In the genomic region with DNA sequence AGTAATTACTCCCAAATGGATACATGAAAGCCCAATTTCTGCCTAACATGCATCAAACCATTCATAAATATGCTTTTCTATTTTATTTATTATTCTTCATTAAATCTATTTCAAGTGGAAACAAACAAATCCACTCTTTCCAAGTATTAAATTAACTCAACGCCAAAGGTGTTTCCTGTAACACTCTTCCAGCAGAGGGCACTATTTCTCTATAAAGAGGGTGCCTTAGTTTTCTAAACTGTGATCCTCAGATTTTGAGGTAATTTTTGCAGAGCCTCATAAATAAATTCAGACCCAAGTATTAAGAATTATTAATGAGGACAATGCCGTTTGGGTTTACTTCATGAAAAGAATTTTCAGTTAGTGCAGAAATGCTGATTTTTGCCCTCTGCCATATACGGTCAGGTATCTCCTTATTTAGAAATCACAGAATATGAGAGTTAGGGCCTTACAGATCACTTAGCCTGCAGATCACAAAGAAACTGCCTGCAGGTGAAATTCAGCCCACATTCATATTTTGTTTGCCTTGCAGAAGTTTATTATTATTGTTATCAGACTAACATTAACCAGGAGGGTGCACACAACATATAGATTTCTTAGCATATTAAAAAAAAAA, we compare ENCODE assay signal across 8 cellular contexts. TPM values are rescaled to one million over a fixed set of nuclear protein-coding genes. Genes with fewer than 3 reads are reported as not detected.
DNase-seq lines count a peak whose midpoint lies in the region; ATAC-seq and TF ChIP-seq lines count a peak whose summit lies in the region.

No MANE protein-coding gene starts in this region.

- WGBS in heart right ventricle, 2 donors, result 25 to 27% methylated on average over 3 of the region's 3 CpGs

- H3K27ac Mint-ChIP-seq in CD14-positive monocyte (no peak overlapping the region), GM23338 (no peak overlapping the region)
- H3K27ac Mint-ChIP-seq in activated CD8-positive, alpha-beta T cell treated with anti-CD3 and anti-CD28 coated beads, Interleukin-2, amount 10 ng/mL, durations not matched to agents 7 days and 5 days, result no peak overlapping the region

- CTCF ChIA-PET in activated CD8-positive, alpha-beta T cell treated with anti-CD3 and anti-CD28 coated beads, Interleukin-2, amount 10 ng/mL, durations not matched to agents 7 days and 5 days (lab: Charles Lee), result interaction anchor here (1.0 to 4.1 kb wide), 4 partner anchors 33 to 959 kb away, joined by 3 to 25 read pairs (median 6); no protein-coding TSS in a partner anchor

- H2AFZ ChIP-seq in GM23338, result no peak overlapping the region

- TF ChIP-seq CTCF in CD14-positive monocyte (IDR thresholded peaks at IDR 0.05) (peak; percentile 92), GM23338 (conservative IDR thresholded peaks at IDR 0.05; ENCODE audit: low read depth in 2 of 2) (peak; percentile 80 to 99), heart right ventricle (IDR thresholded peaks at IDR 0.05) (peak; percentile 73 to 95 (median 86)), gastrocnemius medialis (IDR thresholded peaks at IDR 0.05 in 4 of 5, conservative IDR thresholded peaks at IDR 0.05 in 1 of 5) (peak; percentile 78 to 95 (median 83))

- H3K4me2 ChIP-seq in GM23338, result no peak overlapping the region

- H3F3A ChIP-seq in GM23338 (replicated peaks; ENCODE audit: low read depth), result no peaks in the 10 kb centered on the region

- DNase-seq in CD14-positive monocyte (ENCODE audit: low spot score) (no peak), GM23338 (ENCODE audit: low spot score) (peak; percentile 91), NCI-H2227 treated with DMSO at 0.1 percent for 48 hours (lab: John Stamatoyannopoulos, UW) (peak; percentile 66), heart right ventricle (peak in 1 of 2 donors; percentile 52), gastrocnemius medialis (no peak)
- peak; percentile 53 for DNase-seq in activated CD8-positive, alpha-beta T cell treated with anti-CD3 and anti-CD28 coated beads, Interleukin-2, amount 10 ng/mL, durations not matched to agents 7 days and 5 days
- DNase-seq in activated CD4-positive, alpha-beta T cell treated with anti-CD3 and anti-CD28 coated beads for 1 hour, result no peak

- POLR2A ChIA-PET in activated CD8-positive, alpha-beta T cell treated with anti-CD3 and anti-CD28 coated beads, Interleukin-2, amount 10 ng/mL, durations not matched to agents 7 days and 5 days (lab: Charles Lee), result interaction anchor here (0.5 kb wide), 1 partner anchor 1075 kb away, joined by 3 read pairs; no protein-coding TSS in a partner anchor

- H3K4me1 ChIP-seq in GM23338 (ENCODE audit: insufficient read depth) (no peaks in the 10 kb centered on the region), heart right ventricle (peaks cover 0 to 24% (median 3%) of the 10 kb centered on the region in 9 donors), gastrocnemius medialis (peaks cover 6% of the 10 kb centered on the region in 2 donors)

- in situ Hi-C loops in gastrocnemius medialis (cut with MboI; ENCODE audit: low sequenced_read_pairs in 4 of 4), result loop anchor here (5.0 to 25.0 kb wide), 3 partner anchors 1015 to 1197 kb away; partner anchors contain the start of gene CYP2J2 (in 1 of the 4)

- no peak overlapping the region for H3K4me3 Mint-ChIP-seq in CD14-positive monocyte
- no peak overlapping the region for H3K4me3 Mint-ChIP-seq in GM23338
- no peak overlapping the region for H3K4me3 Mint-ChIP-seq in activated CD8-positive, alpha-beta T cell treated with anti-CD3 and anti-CD28 coated beads, Interleukin-2, amount 10 ng/mL, durations not matched to agents 7 days and 5 days

- no peaks in the 10 kb centered on the region for H3K9me3 ChIP-seq in heart right ventricle
- H3K9me3 ChIP-seq in gastrocnemius medialis, result no peaks in the 10 kb centered on the region

- H3K27me3 Mint-ChIP-seq in CD14-positive monocyte (ENCODE audit: low read depth in 3 of 3) (peaks cover 2 to 3% (median 2%) of the 10 kb centered on the region in 3 donors), GM23338 (ENCODE audit: insufficient read depth, low read depth, poor library complexity) (no peaks in the 10 kb centered on the region)
- peaks cover 8% of the 10 kb centered on the region for H3K27me3 Mint-ChIP-seq in activated CD8-positive, alpha-beta T cell treated with anti-CD3 and anti-CD28 coated beads, Interleukin-2, amount 10 ng/mL, durations not matched to agents 7 days and 5 days (ENCODE audit: low read depth)

- H3K27me3 ChIP-seq in GM23338 (ENCODE audit: insufficient read depth) (no peaks in the 10 kb centered on the region), heart right ventricle (no peaks in the 10 kb centered on the region), gastrocnemius medialis (no peaks in the 10 kb centered on the region)

- intact Hi-C loops in CD14-positive monocyte (cut with micrococcal nuclease) (loop anchor here (5.0 to 10.0 kb wide), 6 partner anchors 37 to 1017 kb away; partner anchors contain the start of gene JUN (in 1 of the 2)), heart right ventricle (cut with DNase I) (loop anchor here (1.0 to 10.0 kb wide), 14 partner anchors 27 to 1205 kb away; partner anchors contain the start of gene FGGY (in 1 of the 10)), gastrocnemius medialis (cut with DNase I; ENCODE audit: low total_unique reads) (loop anchor here (1.0 kb wide), 3 partner anchors 29 to 1019 kb away; no protein-coding TSS in a partner anchor)

- no peak overlapping the region for H3K27ac ChIP-seq in GM23338 (ENCODE audit: low read depth)
- H3K27ac ChIP-seq in heart right ventricle, result no peak overlapping the region
- no peak overlapping the region for H3K27ac ChIP-seq in gastrocnemius medialis

- TF ChIP-seq POLR2A in gastrocnemius medialis (IDR thresholded peaks at IDR 0.05), result no peak

- ATAC-seq in GM23338 (peak; percentile 54), heart right ventricle (peak in 6 of 8 donors; percentile 49 to 76 (median 64)), gastrocnemius medialis (peak in 1 of 2 donors; percentile 79), HG03565 (IDR thresholded peaks at IDR 0.05; ENCODE audit: unreplicated experiment) (no peak)
- peak; percentile 55 for ATAC-seq in activated CD8-positive, alpha-beta T cell treated with anti-CD3 and anti-CD28 coated beads, Interleukin-2, amount 10 ng/mL, durations not matched to agents 7 days and 5 days

- no peaks in the 10 kb centered on the region; the same call in 1 of the 2 replicates for H3K36me3 ChIP-seq in GM23338 (ENCODE audit: insufficient read depth)
- no peaks in the 10 kb centered on the region for H3K36me3 ChIP-seq in heart right ventricle
- no peaks in the 10 kb centered on the region for H3K36me3 ChIP-seq in gastrocnemius medialis

- H3K9me3 Mint-ChIP-seq in CD14-positive monocyte (peaks cover 0 to 5% (median 2%) of the 10 kb centered on the region in 7 donors), GM23338 (peaks cover 3% of the 10 kb centered on the region; the same call in 2 of the 3 replicates)
- H3K9me3 Mint-ChIP-seq in activated CD8-positive, alpha-beta T cell treated with anti-CD3 and anti-CD28 coated beads, Interleukin-2, amount 10 ng/mL, durations not matched to agents 7 days and 5 days (ENCODE audit: insufficient read depth), result no peaks in the 10 kb centered on the region

- no peak overlapping the region for H3K4me3 ChIP-seq in GM23338
- H3K4me3 ChIP-seq in heart right ventricle, result no peak overlapping the region
- H3K4me3 ChIP-seq in gastrocnemius medialis, result no peak overlapping the region

- no peaks in the 10 kb centered on the region for H3K9me2 ChIP-seq in GM23338 (ENCODE audit: insufficient read depth)

- no peaks in the 10 kb centered on the region for H3K79me2 ChIP-seq in GM23338 (replicated peaks; ENCODE audit: insufficient read depth)

- H3K4me1 Mint-ChIP-seq in CD14-positive monocyte, result peaks cover 24% of the 10 kb centered on the region
- H3K4me1 Mint-ChIP-seq in GM23338, result 0 out of 3 replicates have a peak, but pooled peaks cover 3% of the 10 kb centered on the region
- peaks cover 14% of the 10 kb centered on the region for H3K4me1 Mint-ChIP-seq in activated CD8-positive, alpha-beta T cell treated with anti-CD3 and anti-CD28 coated beads, Interleukin-2, amount 10 ng/mL, durations not matched to agents 7 days and 5 days (ENCODE audit: low read depth)

- H3K36me3 Mint-ChIP-seq in CD14-positive monocyte (no peaks in the 10 kb centered on the region), GM23338 (ENCODE audit: low read depth) (no peaks in the 10 kb centered on the region)
- H3K36me3 Mint-ChIP-seq in activated CD8-positive, alpha-beta T cell treated with anti-CD3 and anti-CD28 coated beads, Interleukin-2, amount 10 ng/mL, durations not matched to agents 7 days and 5 days (ENCODE audit: low read depth), result no peaks in the 10 kb centered on the region

- no peaks in the 10 kb centered on the region for H4K20me1 ChIP-seq in GM23338 (replicated peaks; ENCODE audit: insufficient read depth)

RNA-seq across cellular contexts. Expression of gene MYSM1, which starts 40.1 kb away (rescaled TPM):
- 1 to 10 TPM; 6.7 to 8.0 TPM for polyA plus RNA-seq in CD14-positive monocyte
- total RNA-seq in GM23338 (2014; rRNA removed; shearing (Covaris generic)), result 109 and 126 TPM in 2 replicates
- polyA plus RNA-seq in GM23338 (2016; fragmentation: Nextera tagmentation; extraction: Ambion mirVana), result 66.0 and 70.3 TPM in 2 replicates
- total RNA-seq in activated CD8-positive, alpha-beta T cell treated with anti-CD3 and anti-CD28 coated beads, Interleukin-2, amount 10 ng/mL, durations not matched to agents 7 days and 5 days, result 10 to 100 TPM; 42.9 to 46.1 TPM
- 10 to 100 TPM; 16.2 to 27.7 (median 19.5) TPM for total RNA-seq in heart right ventricle
- polyA plus RNA-seq in heart right ventricle, result 10 to 100 TPM in 1 of 2 donors, 1 to 10 TPM in 1; 3.9 to 32.1 TPM
- 10 to 100 TPM in 1 of 4 donors, 1 to 10 TPM in 3; 5.1 to 12.9 (median 6.0) TPM for total RNA-seq in gastrocnemius medialis

RNA-seq across cellular contexts. Expression of gene JUN, which starts 43.9 kb away (rescaled TPM):
- polyA plus RNA-seq in CD14-positive monocyte (10 to 100 TPM; 29.3 to 31.3 TPM), GM23338 (2016; fragmentation: Nextera tagmentation; extraction: Ambion mirVana) (19.6 and 23.3 TPM in 2 replicates), heart right ventricle (10 to 100 TPM; 48.8 to 78.3 TPM)
- total RNA-seq in GM23338 (2014; rRNA removed; shearing (Covaris generic)), result 21.6 and 28.5 TPM in 2 replicates
- total RNA-seq in activated CD8-positive, alpha-beta T cell treated with anti-CD3 and anti-CD28 coated beads, Interleukin-2, amount 10 ng/mL, durations not matched to agents 7 days and 5 days, result 100 to 1,000 TPM; 107 to 110 TPM
- total RNA-seq in heart right ventricle (100 to 1,000 TPM in 3 of 10 donors, 10 to 100 TPM in 7; 47.0 to 209 (median 78.8) TPM), gastrocnemius medialis (100 to 1,000 TPM in 2 of 4 donors, 10 to 100 TPM in 2; 41.2 to 104 (median 90.8) TPM)

Comparison
In these comparisons a context has a peak if more than half of its experiments do, and no peak if none do; other contexts are left out.
1. DNase-seq: peak in GM23338 (single experiment), NCI-H2227 treated with DMSO at 0.1 percent for 48 hours (single experiment) and activated CD8-positive, alpha-beta T cell treated with anti-CD3 and anti-CD28 coated beads, Interleukin-2, amount 10 ng/mL, durations not matched to agents 7 days and 5 days (single experiment); none in CD14-positive monocyte (single experiment), gastrocnemius medialis (0 of 2) and activated CD4-positive, alpha-beta T cell treated with anti-CD3 and anti-CD28 coated beads for 1 hour (single experiment).
2. Peak in every context shown above with its lines, with median percentiles within 50 percentile points of each other: CTCF ChIP-seq.